In genomic region chr5:139341689-139342422, GRCh38 we compare ENCODE assay signal across 8 cellular contexts. TPM values are rescaled to one million over a fixed set of nuclear protein-coding genes. Genes with fewer than 3 reads are reported as not detected.
DNase-seq lines count a peak whose midpoint lies in the region; ATAC-seq and TF ChIP-seq lines count a peak whose summit lies in the region.

Gene PAIP2, plus strand, starts transcription at chr5:139341854. Its CDS starts 21,931 bp downstream, at chr5:139363785.

- H3K4me3 Mint-ChIP-seq in effector memory CD8-positive, alpha-beta T cell, result peak within 1 kb of the TSS; percentile 90 to 93
- H3K4me3 Mint-ChIP-seq in memory B cell, result peak within 1 kb of the TSS; percentile 89

- peaks cover 34% of the 10 kb centered on the region for H3K36me3 Mint-ChIP-seq in effector memory CD8-positive, alpha-beta T cell (ENCODE audit: insufficient read depth)
- peaks cover 6% of the 10 kb centered on the region for H3K36me3 Mint-ChIP-seq in memory B cell

- no peaks in the 10 kb centered on the region for H3K27me3 Mint-ChIP-seq in effector memory CD8-positive, alpha-beta T cell
- no peaks in the 10 kb centered on the region for H3K27me3 Mint-ChIP-seq in memory B cell

- H3K4me1 Mint-ChIP-seq in effector memory CD8-positive, alpha-beta T cell (ENCODE audit: low read depth in 2 of 2), result peaks cover 39 to 47% of the 10 kb centered on the region in 2 donors
- peaks cover 29% of the 10 kb centered on the region for H3K4me1 Mint-ChIP-seq in memory B cell

- ATAC-seq in effector memory CD8-positive, alpha-beta T cell (replicated peaks), result peak; percentile 87
- peak; percentile 87 for ATAC-seq in memory B cell (ENCODE audit: low read depth)

- TF ChIP-seq CTCF in GM20000 (IDR thresholded peaks at IDR 0.05; ENCODE audit: extremely low read depth, missing control alignments), result peak; percentile 87

- CTCF ChIA-PET in activated CD8-positive, alpha-beta memory T cell treated with anti-CD3 and anti-CD28 coated beads for 36 hours (lab: Charles Lee), result interaction anchor here (0.6 to 3.2 kb wide), 14 partner anchors 9 to 768 kb away, joined by 3 to 13 read pairs (median 3); partner anchors contain the start of genes MATR3, MZB1 and SIL1

- H3K27ac Mint-ChIP-seq in effector memory CD8-positive, alpha-beta T cell, result peak within 1 kb of the TSS; percentile 98
- peak within 1 kb of the TSS; percentile 93 for H3K27ac Mint-ChIP-seq in memory B cell

- DNase-seq in COR-L47 (lab: John Stamatoyannopoulos, UW) (peak; percentile 98), GM20000 (ENCODE audit: low spot score) (peak; percentile 91), HT1080 (ENCODE audit: low read depth) (peak; percentile 99), NOMO-1 (lab: John Stamatoyannopoulos, UW; ENCODE audit: unreplicated experiment in 2 of 2) (peak; percentile 95 to 97), memory B cell (ENCODE audit: low spot score in 2 of 2) (peak; percentile 95 to 96)
- DNase-seq in effector memory CD8-positive, alpha-beta T cell, result peak; percentile 97
- peak; percentile 95 for DNase-seq in stimulated activated CD8-positive, alpha-beta memory T cell treated with anti-CD3 and anti-CD28 coated beads, Interleukin-12 subunit alpha, Interleukin-12 subunit beta, amount 100 ng/mL, for 24 hours (ENCODE audit: extremely low read depth)

- POLR2A ChIA-PET in activated CD8-positive, alpha-beta memory T cell treated with anti-CD3 and anti-CD28 coated beads for 36 hours (lab: Charles Lee), result interaction anchor here (0.5 to 1.6 kb wide), 32 partner anchors 9 to 1031 kb away, joined by 3 to 18 read pairs (median 4); partner anchors contain the start of genes ETF1, MATR3 and MZB1

- no peaks in the 10 kb centered on the region for H3K9me3 Mint-ChIP-seq in effector memory CD8-positive, alpha-beta T cell
- H3K9me3 Mint-ChIP-seq in memory B cell, result no peaks in the 10 kb centered on the region

RNA-seq across cellular contexts. Expression of gene PAIP2, which starts in this region (rescaled TPM):
- total RNA-seq in HT1080 (2014; rRNA removed; shearing (Covaris generic)), result 56.4 and 86.9 TPM in 2 replicates
- polyA plus RNA-seq in HT1080 (2015; cell fraction: cytosol; rRNA removed), result 116 and 120 TPM in 2 replicates
- polyA plus RNA-seq in HT1080 (2015; cell fraction: nucleus; rRNA removed), result 47.2 and 47.3 TPM in 2 replicates
- 10 to 100 TPM; 83.6 to 84.1 TPM for total RNA-seq in activated CD8-positive, alpha-beta memory T cell treated with anti-CD3 and anti-CD28 coated beads for 36 hours

Comparison
In these comparisons a context has a peak if more than half of its experiments do, and no peak if none do; other contexts are left out.
1. Peak in every context shown above with its lines: DNase-seq and ATAC-seq.